ENCODE assay signal across 19 cellular contexts in the genomic region with DNA sequence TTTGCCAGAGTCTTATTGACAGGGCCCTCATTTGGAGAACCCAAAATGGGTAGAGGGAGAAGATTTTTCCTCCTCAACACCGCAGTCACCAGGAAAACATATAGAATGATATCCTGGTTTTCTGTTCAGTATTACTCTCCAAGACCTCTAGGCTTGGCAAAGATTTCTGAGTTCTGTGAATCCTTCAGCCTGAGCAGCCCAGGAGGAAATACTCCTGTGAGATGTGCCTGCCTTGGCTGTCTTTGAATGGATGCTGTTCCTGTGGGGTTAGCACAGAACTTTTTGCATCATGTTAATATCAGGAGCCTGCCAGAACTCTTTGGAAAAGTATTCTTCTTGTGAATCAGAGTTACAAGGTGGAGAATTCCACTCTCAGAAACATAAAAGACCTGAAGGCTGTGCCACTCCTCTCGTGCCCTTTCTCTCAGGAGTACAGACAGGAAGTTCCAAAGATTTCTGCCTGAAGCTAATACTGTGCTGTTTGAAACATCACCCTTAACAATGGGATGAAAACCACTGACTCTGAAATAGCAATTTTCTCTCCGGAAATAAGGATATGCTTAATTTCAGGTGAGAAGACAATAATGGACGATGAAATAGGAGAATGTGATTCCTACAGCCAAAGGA.
DNase-seq lines count a peak whose midpoint lies in the region; TF ChIP-seq lines count a peak whose summit lies in the region.
"Had no signal": no experiment of that assay in that cellular context is flagged by ENCODE, and none has a peak within 500 bp of the region (broad histone marks: within the 10 kb centered on the region; RNA-seq: fewer than 3 reads in every experiment).

No MANE protein-coding gene starts in this region.

- H3K27ac ChIP-seq in mammary epithelial cell (ENCODE audit: insufficient read depth, low read depth, low read length) = peak overlapping the region; percentile 58
- H3K27ac ChIP-seq in CD8-positive, alpha-beta memory T cell (ENCODE audit: low read depth, low read length) = no peak overlapping the region
- H3K27ac ChIP-seq: BLaER1, SJSA1 had no signal

- H3K9me3 ChIP-seq in mammary epithelial cell (replicated peaks; ENCODE audit: insufficient read depth, low read length) (no peaks in the 10 kb centered on the region), Caco-2 (no peaks in the 10 kb centered on the region)
- H3K9me3 ChIP-seq in CD8-positive, alpha-beta memory T cell (ENCODE audit: low read length) = no peaks in the 10 kb centered on the region
- H3K9me3 ChIP-seq: BLaER1, SJSA1 had no signal

- H3K27me3 Mint-ChIP-seq in osteocyte (ENCODE audit: unreplicated experiment) = no peaks in the 10 kb centered on the region
- H3K27me3 Mint-ChIP-seq in Caco-2 (ENCODE audit: insufficient read depth, unreplicated experiment) = no peaks in the 10 kb centered on the region
- no peaks in the 10 kb centered on the region for H3K27me3 Mint-ChIP-seq in CD8-positive, alpha-beta memory T cell

- H3K4me1 ChIP-seq in mammary epithelial cell (ENCODE audit: insufficient read depth, low read length) (peaks cover 33% of the 10 kb centered on the region), Caco-2 (no peaks in the 10 kb centered on the region)
- no peaks in the 10 kb centered on the region for H3K4me1 ChIP-seq in CD8-positive, alpha-beta memory T cell (ENCODE audit: insufficient read depth, low read length)
- H3K4me1 ChIP-seq: BLaER1, SJSA1 had no signal

- 0% methylated on average over 4 of the region's 4 CpGs for WGBS in mammary epithelial cell (ENCODE audit: low coverage, missing lambda C conversion rate)

- peaks cover 11% of the 10 kb centered on the region for H3K4me1 Mint-ChIP-seq in osteocyte (ENCODE audit: unreplicated experiment)
- no peaks in the 10 kb centered on the region for H3K4me1 Mint-ChIP-seq in Caco-2 (ENCODE audit: low read depth, unreplicated experiment)
- H3K4me1 Mint-ChIP-seq in CD8-positive, alpha-beta memory T cell = no peaks in the 10 kb centered on the region
- H3K4me1 Mint-ChIP-seq: CD4-positive, CD25-positive, alpha-beta regulatory T cell had no signal

- no peak overlapping the region for H3K4me3 ChIP-seq in mammary epithelial cell (replicated peaks in 1 of 3; ENCODE audit: insufficient read depth in 1 of 3, low read depth in 2 of 3, low read length in 3 of 3)
- no peak overlapping the region for H3K4me3 ChIP-seq in fibroblast of pulmonary artery (replicated peaks; ENCODE audit: low read depth, low read length)
- H3K4me3 ChIP-seq in Caco-2 (ENCODE audit: low read depth, low read length) = no peak overlapping the region
- no peak overlapping the region for H3K4me3 ChIP-seq in CD8-positive, alpha-beta memory T cell (ENCODE audit: low read length)
- H3K4me3 ChIP-seq: BLaER1, SJSA1 had no signal

- peak; percentile 6 for DNase-seq in NCI-H69 (lab: John Stamatoyannopoulos, UW)
- peak; percentile 55 for DNase-seq in mammary epithelial cell
- DNase-seq in fibroblast of pulmonary artery (ENCODE audit: low read depth) = peak; percentile 7
- DNase-seq in osteocyte (ENCODE audit: extremely low spot score, unreplicated experiment) = no peak
- DNase-seq in Caco-2 = no peak
- no peak for DNase-seq in CD8-positive, alpha-beta memory T cell
- no peak for DNase-seq in stimulated activated CD8-positive, alpha-beta memory T cell treated with anti-CD3 and anti-CD28 coated beads, Interleukin-4, amount 100 ng/mL, for 48 hours
- no peak for DNase-seq in NCI-H2227 (lab: John Stamatoyannopoulos, UW; ENCODE audit: unreplicated experiment)
- DNase-seq: CD4-positive, CD25-positive, alpha-beta regulatory T cell; MV-4-11; NCI-H1105; NCI-H1436 treated with DMSO at 0.1 percent for 48 hours; NCI-H1930; NCI-H226; NCI-H524; NCI-H774; Right ventricle myocardium superior had no signal

- no peaks in the 10 kb centered on the region for H3K36me3 Mint-ChIP-seq in osteocyte (ENCODE audit: unreplicated experiment)
- H3K36me3 Mint-ChIP-seq in Caco-2 (ENCODE audit: insufficient read depth, unreplicated experiment) = no peaks in the 10 kb centered on the region
- no peaks in the 10 kb centered on the region for H3K36me3 Mint-ChIP-seq in CD8-positive, alpha-beta memory T cell
- H3K36me3 Mint-ChIP-seq: CD4-positive, CD25-positive, alpha-beta regulatory T cell had no signal

- H3K27ac Mint-ChIP-seq in osteocyte (ENCODE audit: unreplicated experiment) = peak overlapping the region; percentile 35
- H3K27ac Mint-ChIP-seq in Caco-2 (ENCODE audit: unreplicated experiment) = no peak overlapping the region
- H3K27ac Mint-ChIP-seq in CD8-positive, alpha-beta memory T cell = no peak overlapping the region
- H3K27ac Mint-ChIP-seq: CD4-positive, CD25-positive, alpha-beta regulatory T cell had no signal

- H3K4me3 Mint-ChIP-seq in osteocyte (ENCODE audit: unreplicated experiment) (no peak overlapping the region), Caco-2 (ENCODE audit: unreplicated experiment) (no peak overlapping the region)
- H3K4me3 Mint-ChIP-seq in CD8-positive, alpha-beta memory T cell = no peak overlapping the region

- no peaks in the 10 kb centered on the region for H3K79me2 ChIP-seq in mammary epithelial cell (ENCODE audit: insufficient read depth, low read length)

- no peak for TF ChIP-seq CTCF in mammary epithelial cell (conservative IDR thresholded peaks at IDR 0.05 in 1 of 2, IDR thresholded peaks at IDR 0.05 in 1 of 2; ENCODE audit: extremely low read depth in 1 of 2, insufficient read depth in 1 of 2, low read depth in 1 of 2, low read length in 2 of 2)
- no peak for TF ChIP-seq CTCF in fibroblast of pulmonary artery (IDR thresholded peaks at IDR 0.05; ENCODE audit: low read length, missing control alignments)
- TF ChIP-seq CTCF in osteocyte (IDR thresholded peaks at IDR 0.05) = no peak
- TF ChIP-seq CTCF in Caco-2 (IDR thresholded peaks at IDR 0.05; ENCODE audit: insufficient read depth in 1 of 2, low read depth in 1 of 2, low read length in 1 of 2, severe bottlenecking in 1 of 2, unreplicated experiment in 1 of 2) = no peak

- H4K20me1 ChIP-seq in mammary epithelial cell (ENCODE audit: insufficient read depth, low read length) = no peaks in the 10 kb centered on the region
- H4K20me1 ChIP-seq: BLaER1 had no signal

- dilution Hi-C loops in mammary epithelial cell (cut with HindIII; ENCODE audit: low sequenced_read_pairs) = no loop called here

- POLR2A ChIA-PET in Caco-2 (lab: Charles Lee) = no interaction called here
- POLR2A ChIA-PET in CD8-positive, alpha-beta memory T cell (lab: Charles Lee) = no interaction called here

- BruUV-seq in mammary epithelial cell (replicated peaks; lab: Mats Ljungman, UMichigan) (no TSS peak), Caco-2 (replicated peaks; lab: Mats Ljungman, UMichigan) (no TSS peak)

- H3K4me2 ChIP-seq in mammary epithelial cell (ENCODE audit: insufficient read depth, low read depth, low read length) = peak overlapping the region; percentile 35
- H3K4me2 ChIP-seq: BLaER1 had no signal

- H3K36me3 ChIP-seq in mammary epithelial cell (ENCODE audit: insufficient read depth, low read length) = no peaks in the 10 kb centered on the region
- no peaks in the 10 kb centered on the region for H3K36me3 ChIP-seq in Caco-2 (ENCODE audit: control insufficient read depth, insufficient read depth, low read length)
- H3K36me3 ChIP-seq in CD8-positive, alpha-beta memory T cell (ENCODE audit: insufficient read depth, low read length) = no peaks in the 10 kb centered on the region
- H3K36me3 ChIP-seq: BLaER1, SJSA1 had no signal

- CTCF ChIA-PET in mammary epithelial cell (lab: Charles Lee; ENCODE audit: low non-redundant PET) (no interaction called here), Caco-2 (lab: Charles Lee) (no interaction called here)
- CTCF ChIA-PET in CD8-positive, alpha-beta memory T cell (lab: Charles Lee) = no interaction called here

- H2AFZ ChIP-seq in mammary epithelial cell (ENCODE audit: low read depth, low read length) = peak overlapping the region; percentile 83

- in situ Hi-C loops in mammary epithelial cell (cut with MboI; ENCODE audit: low sequenced_read_pairs in 2 of 2) = no loop called here

- H3K9ac ChIP-seq in mammary epithelial cell (ENCODE audit: insufficient read depth, low read length) = no peak overlapping the region
- H3K9ac ChIP-seq: BLaER1 had no signal

- no peaks in the 10 kb centered on the region for H3K9me3 Mint-ChIP-seq in osteocyte (ENCODE audit: unreplicated experiment)
- no peaks in the 10 kb centered on the region for H3K9me3 Mint-ChIP-seq in Caco-2 (ENCODE audit: unreplicated experiment)
- H3K9me3 Mint-ChIP-seq in CD8-positive, alpha-beta memory T cell = peaks cover 0 to 4% (median 2%) of the 10 kb centered on the region in 5 donors

- intact Hi-C loops in mammary epithelial cell (cut with micrococcal nuclease) = loop anchor here (5.0 kb wide), 1 partner anchor 700 kb away; no protein-coding TSS in a partner anchor
- intact Hi-C loops in Caco-2 (cut with micrococcal nuclease; ENCODE audit: unreplicated experiment) = no loop called here

- H3K27me3 ChIP-seq in mammary epithelial cell (ENCODE audit: insufficient read depth, low read length) (no peaks in the 10 kb centered on the region), Caco-2 (replicated peaks; ENCODE audit: control insufficient read depth, insufficient read depth, low read length) (no peaks in the 10 kb centered on the region)
- no peaks in the 10 kb centered on the region for H3K27me3 ChIP-seq in CD8-positive, alpha-beta memory T cell (ENCODE audit: insufficient read depth, low read length, poor library complexity, severe bottlenecking)
- H3K27me3 ChIP-seq: BLaER1, SJSA1 had no signal

Comparison
In these comparisons a context has a peak if more than half of its experiments do, and no peak if none do; other contexts are left out.
1. DNase-seq: peak in NCI-H69 (single experiment), mammary epithelial cell (single experiment) and fibroblast of pulmonary artery (single experiment); none in osteocyte (single experiment), Caco-2 (0 of 2), CD8-positive, alpha-beta memory T cell (0 of 5), stimulated activated CD8-positive, alpha-beta memory T cell treated with anti-CD3 and anti-CD28 coated beads, Interleukin-4, amount 100 ng/mL, for 48 hours (single experiment) and NCI-H2227 (single experiment).